8 cellular contexts compared by ENCODE assay signal in genomic region chr19:37551123-37551993, GRCh38. TPM values are rescaled to one million over a fixed set of nuclear protein-coding genes. Genes with fewer than 3 reads are reported as not detected.
DNase-seq lines count a peak whose midpoint lies in the region; ATAC-seq and TF ChIP-seq lines count a peak whose summit lies in the region.

No MANE protein-coding gene starts in this region.

- H3K9ac ChIP-seq in MM.1S (ENCODE audit: low read length): no peak overlapping the region

- H3K4me3 ChIP-seq in MM.1S (ENCODE audit: low read length): no peak overlapping the region
- H3K4me3 ChIP-seq in left ventricle myocardium inferior: peak overlapping the region; percentile 72

- intact Hi-C loops in left ventricle myocardium inferior (cut with micrococcal nuclease): no loop called here

- H2AFZ ChIP-seq in MM.1S (ENCODE audit: low read length): no peak overlapping the region

- 0 out of 2 replicates have a peak, but pooled peaks cover 2% of the 10 kb centered on the region for H3K9me3 ChIP-seq in MM.1S (replicated peaks; ENCODE audit: insufficient read depth, low read length)
- no peaks in the 10 kb centered on the region for H3K9me3 ChIP-seq in left ventricle myocardium inferior (replicated peaks)

- ATAC-seq in HG03520 (IDR thresholded peaks at IDR 0.05; ENCODE audit: unreplicated experiment) (no peak), HG03095 (IDR thresholded peaks at IDR 0.05; ENCODE audit: unreplicated experiment) (no peak), GM18909 (IDR thresholded peaks at IDR 0.05; ENCODE audit: poor library complexity, unreplicated experiment) (no peak)

- H3K27me3 ChIP-seq in MM.1S (replicated peaks; ENCODE audit: insufficient read depth, low read length) (no peaks in the 10 kb centered on the region), left ventricle myocardium inferior (ENCODE audit: low read depth) (no peaks in the 10 kb centered on the region)

- H3K36me3 ChIP-seq in MM.1S (replicated peaks; ENCODE audit: insufficient read depth, low read length) (no peaks in the 10 kb centered on the region), left ventricle myocardium inferior (peaks cover 71% of the 10 kb centered on the region)

- H3K9me2 ChIP-seq in MM.1S (replicated peaks; ENCODE audit: insufficient read depth, low read length): no peaks in the 10 kb centered on the region

- DNase-seq in EL (peak; percentile 67), MM.1S (no peak), left ventricle myocardium inferior (peak; percentile 50)
- peak; percentile 66 to 70 for DNase-seq in activated T-cell treated with anti-CD3 and anti-CD28 coated beads, Interleukin-2, amount 50 U/mL, for 48 hours
- DNase-seq in stimulated activated CD4-positive, alpha-beta T cell treated with anti-CD3 and anti-CD28 coated beads, Interleukin-2, amount 100 ng/mL, for 48 hours: peak; percentile 23 to 57

- no peaks in the 10 kb centered on the region for H3K4me1 ChIP-seq in MM.1S (ENCODE audit: low read length)
- no peaks in the 10 kb centered on the region for H3K4me1 ChIP-seq in left ventricle myocardium inferior

- H3F3A ChIP-seq in MM.1S (ENCODE audit: insufficient read depth, low read length): no peaks in the 10 kb centered on the region

- H3K4me2 ChIP-seq in MM.1S (ENCODE audit: low read depth, low read length): no peak overlapping the region

- H3K27ac ChIP-seq in MM.1S (ENCODE audit: low read length): no peak overlapping the region
- H3K27ac ChIP-seq in left ventricle myocardium inferior (replicated peaks): peak overlapping the region; percentile 68

- no peaks in the 10 kb centered on the region for H3K79me2 ChIP-seq in MM.1S (ENCODE audit: low read length)

- no peaks in the 10 kb centered on the region for H4K20me1 ChIP-seq in MM.1S (ENCODE audit: insufficient read depth, low read length)

- peak; percentile 7; the same call in 1 of the 2 replicates for TF ChIP-seq CTCF in MM.1S (IDR thresholded peaks at IDR 0.05; ENCODE audit: low read length)
- peak; percentile 47 for TF ChIP-seq CTCF in left ventricle myocardium inferior (IDR thresholded peaks at IDR 0.05; ENCODE audit: borderline replicate concordance)

RNA-seq across cellular contexts. Expression of gene ZNF571, which starts 43.2 kb away (rescaled TPM):
- 3.8 TPM for total RNA-seq in left ventricle myocardium inferior

RNA-seq across cellular contexts. Expression of gene ZNF540, which starts 43.3 kb away (rescaled TPM):
- 6.9 TPM for total RNA-seq in left ventricle myocardium inferior

RNA-seq across cellular contexts. Expression of gene ZNF793, which starts 44.6 kb away (rescaled TPM):
- 7.1 TPM for total RNA-seq in left ventricle myocardium inferior
